ENCODE assay signal across 12 cellular contexts in genomic region chr13:97295279-97296182, GRCh38.
A peak's percentile ranks its signal among the peaks of the same experiment; 100 is the strongest.
DNase-seq lines count a peak whose midpoint lies in the region; ATAC-seq and TF ChIP-seq lines count a peak whose summit lies in the region.
"Had no signal": no experiment of that assay in that cellular context is flagged by ENCODE, and none has a peak within 500 bp of the region (broad histone marks: within the 10 kb centered on the region; RNA-seq: fewer than 3 reads in every experiment).

No MANE protein-coding gene starts in this region.

- no peaks in the 10 kb centered on the region for H3K36me3 ChIP-seq in ACC112 (ENCODE audit: insufficient read depth, low read length)

- H2AFZ ChIP-seq in ACC112 (ENCODE audit: low read length, unreplicated experiment), result no peak overlapping the region

- peaks cover 44% of the 10 kb centered on the region for H3K4me1 Mint-ChIP-seq in stimulated activated memory B cell treated with anti-CD40 and anti-IgM and Interleukin-4, amounts not matched to agents 10 μg/mL and 1 μg/mL and 100 μg/mL, for 72 hours

- ATAC-seq in HG03565 (IDR thresholded peaks at IDR 0.05; ENCODE audit: unreplicated experiment), result no peak
- no peak for ATAC-seq in stimulated activated memory B cell treated with anti-CD40 and anti-IgM and Interleukin-4, amounts not matched to agents 10 μg/mL and 1 μg/mL and 100 μg/mL, for 72 hours

- no peak overlapping the region for H3K27ac Mint-ChIP-seq in stimulated activated memory B cell treated with anti-CD40 and anti-IgM and Interleukin-4, amounts not matched to agents 10 μg/mL and 1 μg/mL and 100 μg/mL, for 72 hours

- H3K27me3 ChIP-seq in ACC112 (ENCODE audit: insufficient read depth, low read length), result no peaks in the 10 kb centered on the region

- DNase-seq in NCI-H1436 treated with DMSO at 0.1 percent for 48 hours (lab: John Stamatoyannopoulos, UW) (peak; percentile 9), dermis microvascular lymphatic vessel endothelial cell (ENCODE audit: low read depth in 2 of 2) (peak; percentile 85 to 87), lung microvascular endothelial cell (ENCODE audit: low read depth in 2 of 2) (peak; percentile 83 to 89), GM13977 (ENCODE audit: low spot score) (no peak)
- no peak for DNase-seq in stimulated activated CD4-positive, alpha-beta T cell treated with anti-CD3 and anti-CD28 coated beads, Interleukin-4, amount 100 ng/mL, for 24 hours
- DNase-seq: NCI-H1694, substantia nigra had no signal

- H3K79me2 ChIP-seq in ACC112 (ENCODE audit: control insufficient read depth, insufficient read depth, low read length, unreplicated experiment), result peaks cover 21% of the 10 kb centered on the region

- peak overlapping the region; percentile 1; the same call in 1 of the 2 replicates for H3K4me3 ChIP-seq in ACC112 (ENCODE audit: low read depth, low read length)
- H3K4me3 ChIP-seq: SK-N-MC had no signal

- no peak for TF ChIP-seq CTCF in GM13977 (IDR thresholded peaks at IDR 0.05; ENCODE audit: extremely low read depth, insufficient read depth, missing control alignments)

- no peaks in the 10 kb centered on the region for H3K27me3 Mint-ChIP-seq in stimulated activated memory B cell treated with anti-CD40 and anti-IgM and Interleukin-4, amounts not matched to agents 10 μg/mL and 1 μg/mL and 100 μg/mL, for 72 hours

- peak overlapping the region; percentile 94 for H3K27ac ChIP-seq in ACC112 (ENCODE audit: low read depth, low read length)
- H3K27ac ChIP-seq: C4-2B, SK-N-MC had no signal

- H3K36me3 Mint-ChIP-seq in stimulated activated memory B cell treated with anti-CD40 and anti-IgM and Interleukin-4, amounts not matched to agents 10 μg/mL and 1 μg/mL and 100 μg/mL, for 72 hours, result peaks cover 26% of the 10 kb centered on the region

- peaks cover 45% of the 10 kb centered on the region for H3K4me1 ChIP-seq in ACC112 (ENCODE audit: control insufficient read depth, insufficient read depth, low read length, unreplicated experiment)

- no peaks in the 10 kb centered on the region for H3K9me3 Mint-ChIP-seq in stimulated activated memory B cell treated with anti-CD40 and anti-IgM and Interleukin-4, amounts not matched to agents 10 μg/mL and 1 μg/mL and 100 μg/mL, for 72 hours

- no peak overlapping the region for H3K4me3 Mint-ChIP-seq in stimulated activated memory B cell treated with anti-CD40 and anti-IgM and Interleukin-4, amounts not matched to agents 10 μg/mL and 1 μg/mL and 100 μg/mL, for 72 hours

- in situ Hi-C loops in GM13977 (cut with MboI; ENCODE audit: low pct_unique_long_range_greater_than_20kb, low sequenced_read_pairs, unreplicated experiment), result no loop called here

Comparison
In these comparisons a context has a peak if more than half of its experiments do, and no peak if none do; other contexts are left out.
1. DNase-seq: peak in NCI-H1436 treated with DMSO at 0.1 percent for 48 hours (single experiment), dermis microvascular lymphatic vessel endothelial cell (2 of 2) and lung microvascular endothelial cell (2 of 2); none in GM13977 (single experiment) and stimulated activated CD4-positive, alpha-beta T cell treated with anti-CD3 and anti-CD28 coated beads, Interleukin-4, amount 100 ng/mL, for 24 hours (single experiment).